8 cellular contexts compared by ENCODE assay signal in the genomic region with DNA sequence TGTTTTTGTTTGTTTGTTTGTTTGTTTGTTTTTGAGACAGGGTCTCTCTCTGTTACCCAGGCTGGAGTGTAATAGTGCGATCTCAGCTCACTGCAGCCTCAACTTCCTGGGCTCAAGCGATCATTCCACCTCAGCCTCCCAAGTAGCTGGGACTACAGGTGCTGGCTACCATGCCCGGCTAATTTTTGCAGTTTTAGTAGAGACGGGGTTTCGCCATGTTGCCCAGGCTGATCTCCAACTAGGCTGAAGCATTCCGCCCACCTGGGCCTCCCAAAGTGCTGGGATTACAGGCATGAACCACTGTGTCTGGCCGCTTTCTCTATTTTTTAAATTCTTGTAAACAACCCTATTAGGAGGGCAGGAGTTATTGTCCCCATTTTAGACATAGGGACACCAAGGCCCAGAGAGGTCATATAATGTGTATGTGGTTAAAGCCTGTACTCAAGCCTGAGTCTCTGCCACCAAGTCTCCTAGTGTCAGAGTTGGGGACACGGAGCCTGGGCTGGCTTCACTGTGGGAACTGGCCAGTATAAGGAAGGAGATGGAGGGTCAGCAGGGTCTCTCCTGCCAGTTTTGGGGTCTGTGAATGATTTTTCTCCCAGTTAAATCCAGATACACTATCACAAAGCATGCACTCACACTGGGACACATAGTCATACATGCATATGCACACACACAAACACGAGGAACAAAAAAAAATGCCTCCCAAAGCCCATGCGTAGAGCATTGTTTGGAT. TPM values are rescaled to one million over a fixed set of nuclear protein-coding genes. Genes with fewer than 3 reads are reported as not detected.
DNase-seq lines count a peak whose midpoint lies in the region; ATAC-seq and TF ChIP-seq lines count a peak whose summit lies in the region.

No MANE protein-coding gene starts in this region.

- peak overlapping the region; percentile 90 to 99 (median 98) for H3K4me3 Mint-ChIP-seq in naive thymus-derived CD8-positive, alpha-beta T cell

- ATAC-seq in naive thymus-derived CD8-positive, alpha-beta T cell, result no peak

- POLR2A ChIA-PET in naive thymus-derived CD8-positive, alpha-beta T cell (lab: Charles Lee), result interaction anchor here (0.5 kb wide), 1 partner anchor 1376 kb away, joined by 3 read pairs; no protein-coding TSS in a partner anchor
- POLR2A ChIA-PET in A673 (lab: Charles Lee; ENCODE audit: low non-redundant PET), result no interaction called here

- 95% methylated on average over 10 of the region's 10 CpGs for WGBS in HUES64

- no peaks in the 10 kb centered on the region for H3K36me3 Mint-ChIP-seq in naive thymus-derived CD8-positive, alpha-beta T cell

- CTCF ChIA-PET in A673 (lab: Charles Lee), result no interaction called here

- BruUV-seq in A673 (replicated peaks; lab: Mats Ljungman, UMichigan), result no TSS peak

- intact Hi-C loops in A673 (cut with micrococcal nuclease; ENCODE audit: unreplicated experiment), result no loop called here
- intact Hi-C loops in posterior vena cava (cut with DNase I), result no loop called here

- peak overlapping the region; percentile 89 for H3K4me3 ChIP-seq in AG09309 (ENCODE audit: control insufficient read depth, low read depth, low read length)
- H3K4me3 ChIP-seq in HUES64 (ENCODE audit: low read length), result peak overlapping the region; percentile 83; the same call in 1 of the 2 replicates
- peak overlapping the region; percentile 87 for H3K4me3 ChIP-seq in astrocyte of the spinal cord (ENCODE audit: low read depth, low read length)
- no peak overlapping the region for H3K4me3 ChIP-seq in A673 (ENCODE audit: low read depth, low read length, poor library complexity, severe bottlenecking)

- no peak overlapping the region for H3K9ac ChIP-seq in HUES64 (ENCODE audit: low read depth, low read length)

- peak overlapping the region; percentile 94 to 100 (median 98) for H3K27ac Mint-ChIP-seq in naive thymus-derived CD8-positive, alpha-beta T cell

- TF ChIP-seq CTCF in AG09309 (IDR thresholded peaks at IDR 0.05; ENCODE audit: control insufficient read depth, insufficient read depth, low read depth, low read length, missing control alignments) (no peak), astrocyte of the spinal cord (IDR thresholded peaks at IDR 0.05; ENCODE audit: low read depth, low read length) (no peak), A673 (conservative IDR thresholded peaks at IDR 0.05; ENCODE audit: low read depth, low read length) (no peak)

- in situ Hi-C loops in astrocyte of the spinal cord (cut with HindIII; ENCODE audit: low sequenced_read_pairs), result no loop called here

- peaks cover 32 to 70% (median 64%) of the 10 kb centered on the region in 4 donors for H3K4me1 Mint-ChIP-seq in naive thymus-derived CD8-positive, alpha-beta T cell

- no peaks in the 10 kb centered on the region for H3K9me3 Mint-ChIP-seq in naive thymus-derived CD8-positive, alpha-beta T cell

- no peak overlapping the region for H3K27ac ChIP-seq in HUES64 (ENCODE audit: low read depth, low read length)
- no peak overlapping the region for H3K27ac ChIP-seq in A673 (ENCODE audit: low read depth, low read length, poor library complexity, severe bottlenecking)

- H3K27me3 ChIP-seq in HUES64 (ENCODE audit: insufficient read depth, low read length) (peaks cover 23% of the 10 kb centered on the region), A673 (replicated peaks; ENCODE audit: insufficient read depth, low read depth, low read length, poor library complexity) (no peaks in the 10 kb centered on the region)

- DNase-seq in AG09309 (ENCODE audit: low read depth) (no peak), astrocyte of the spinal cord (ENCODE audit: low read depth, low spot score) (no peak), COR-L47 (lab: John Stamatoyannopoulos, UW) (no peak), A673 (ENCODE audit: low spot score) (no peak), posterior vena cava (ENCODE audit: low spot score) (no peak)
- no peak for DNase-seq in naive thymus-derived CD8-positive, alpha-beta T cell
- no peak for DNase-seq in activated CD8-positive, alpha-beta memory T cell treated with anti-CD3 and anti-CD28 coated beads, Interleukin-2, amount 50 U/mL, for 48 hours

- H3K36me3 ChIP-seq in HUES64 (ENCODE audit: insufficient read depth, low read length) (no peaks in the 10 kb centered on the region), A673 (ENCODE audit: insufficient read depth, low read length, poor library complexity, severe bottlenecking) (no peaks in the 10 kb centered on the region)

- no peaks in the 10 kb centered on the region for H3K27me3 Mint-ChIP-seq in naive thymus-derived CD8-positive, alpha-beta T cell

- H3K9me3 ChIP-seq in HUES64 (ENCODE audit: insufficient read depth, low read depth, low read length) (no peaks in the 10 kb centered on the region), A673 (ENCODE audit: low read depth, low read length, poor library complexity, severe bottlenecking) (no peaks in the 10 kb centered on the region)

- H3K4me1 ChIP-seq in HUES64 (ENCODE audit: insufficient read depth, low read length), result peaks cover 17% of the 10 kb centered on the region
- peaks cover 4% of the 10 kb centered on the region for H3K4me1 ChIP-seq in A673 (ENCODE audit: insufficient read depth, low read length, poor library complexity, severe bottlenecking)

RNA-seq across cellular contexts. Expression of a gene that starts 2.0 kb away (rescaled TPM):
- 7.5 TPM for polyA plus RNA-seq in HUES64 (2013, experiment 1 of 2)
- polyA plus RNA-seq in HUES64 (2013, experiment 2 of 2), result 8.1 TPM
- total RNA-seq in naive thymus-derived CD8-positive, alpha-beta T cell, result 10 to 100 TPM; 40.6 to 44.9 TPM
- 10 to 100 TPM in 1 of 3 donors, 1 to 10 TPM in 2; 6.2 to 16.2 (median 9.3) TPM for polyA plus RNA-seq in naive thymus-derived CD8-positive, alpha-beta T cell
- total RNA-seq in A673 (2021) (1.8 and 4.3 TPM in 2 replicates), posterior vena cava (10 to 100 TPM; 23.1 to 32.7 TPM)

RNA-seq across cellular contexts. Expression of a gene that starts 27.5 kb away (rescaled TPM):
- polyA plus RNA-seq in HUES64 (2013, experiment 1 of 2), result 49.0 TPM
- polyA plus RNA-seq in HUES64 (2013, experiment 2 of 2), result 55.0 TPM
- total RNA-seq in naive thymus-derived CD8-positive, alpha-beta T cell, result 10 to 100 TPM; 37.5 to 42.4 TPM
- 10 to 100 TPM; 23.5 to 29.1 (median 26.2) TPM for polyA plus RNA-seq in naive thymus-derived CD8-positive, alpha-beta T cell
- total RNA-seq in A673 (2021), result 90.5 and 101 TPM in 2 replicates
- 100 to 1,000 TPM; 111 to 137 TPM for total RNA-seq in posterior vena cava
